1 cellular context compared by ENCODE assay signal in the genomic region with DNA sequence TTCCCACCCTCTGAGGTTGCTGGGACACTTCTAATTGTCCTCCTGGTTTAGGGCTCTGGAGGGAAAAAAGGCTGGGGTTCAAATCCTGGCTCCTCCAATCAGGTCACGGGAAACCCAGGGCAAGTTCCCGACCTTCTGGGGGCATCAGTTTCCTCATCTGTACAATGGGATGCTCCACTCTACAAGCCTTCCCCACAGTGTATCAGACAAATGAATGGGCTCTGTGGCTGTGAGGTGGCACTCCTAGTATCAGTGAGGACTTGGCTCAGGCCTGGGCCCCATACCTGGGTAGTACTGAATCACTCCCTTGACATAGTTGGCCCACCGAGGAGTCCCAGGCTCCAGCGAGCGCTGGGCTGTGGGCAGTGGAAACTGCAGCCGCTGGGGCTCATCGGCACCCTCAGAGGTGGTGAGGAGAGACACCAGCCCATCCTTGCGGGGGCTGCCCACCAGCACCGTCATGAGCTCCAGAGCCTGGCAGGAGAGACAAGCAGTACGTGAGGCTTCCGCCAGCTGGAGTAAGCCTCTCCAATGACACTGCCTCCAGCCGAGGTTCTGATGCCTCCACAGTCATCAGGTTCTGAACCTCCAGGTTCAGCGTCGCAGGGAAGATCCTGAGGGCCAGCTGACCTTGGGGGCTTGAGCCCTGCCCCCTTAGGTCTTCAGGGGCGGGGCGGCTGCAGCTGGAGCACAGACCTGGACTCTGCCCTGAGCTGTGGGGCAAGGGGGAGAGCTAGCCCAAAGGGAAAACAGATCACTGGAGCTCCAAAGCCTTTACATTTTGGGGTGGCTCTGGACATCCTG.
A peak's percentile ranks its signal among the peaks of the same experiment; 100 is the strongest.
TF ChIP-seq lines count a peak whose summit lies in the region.

No MANE protein-coding gene starts in this region.

TF ChIP-seq in HepG2, 621 proteins besides CTCF, POLR2A, EP300 and RAD21 (continued from another document and continues in another):
- TF ChIP-seq SOX6 (IDR thresholded peaks at IDR 0.05) (no peak), SOX6 (CRISPR knock-in tag; IDR thresholded peaks at IDR 0.05) (peak; percentile 44; the same call in 1 of the 2 replicates), SAFB2 (CRISPR knock-in tag; IDR thresholded peaks at IDR 0.05; ENCODE audit: borderline replicate concordance, low read depth) (no peak), HNRNPL (IDR thresholded peaks at IDR 0.05; ENCODE audit: low read depth, low read length) (peak; percentile 81), ARID5B (CRISPR knock-in tag; IDR thresholded peaks at IDR 0.05) (peak; percentile 82), MXD3 (CRISPR knock-in tag; IDR thresholded peaks at IDR 0.05) (0 out of 2 replicates have a peak, but pooled peaks have one; percentile 27), RELA (CRISPR knock-in tag; IDR thresholded peaks at IDR 0.05) (0 out of 2 replicates have a peak, but pooled peaks have one; percentile 32), ZKSCAN5 (CRISPR knock-in tag; IDR thresholded peaks at IDR 0.05) (no peak), SALL1 (CRISPR knock-in tag; IDR thresholded peaks at IDR 0.05) (peak; percentile 89; the same call in 1 of the 2 replicates), ZNF264 (CRISPR knock-in tag; IDR thresholded peaks at IDR 0.05) (peak; percentile 91; the same call in 1 of the 2 replicates), RFXANK (CRISPR knock-in tag; IDR thresholded peaks at IDR 0.05) (0 out of 2 replicates have a peak, but pooled peaks have one; percentile 56), ZNF841 (CRISPR knock-in tag; IDR thresholded peaks at IDR 0.05; ENCODE audit: borderline replicate concordance) (no peak), ZNF563 (CRISPR knock-in tag; IDR thresholded peaks at IDR 0.05) (0 out of 2 replicates have a peak, but pooled peaks have one; percentile 11), PCBP2 (optimal IDR thresholded peaks at IDR 0.05; ENCODE audit: low read depth, low read length, poor library complexity, severe bottlenecking) (no peak), SMAD9 (CRISPR knock-in tag; IDR thresholded peaks at IDR 0.05) (no peak), HNRNPLL (IDR thresholded peaks at IDR 0.05; ENCODE audit: low read depth, low read length, poor library complexity, severe bottlenecking) (no peak), ZNF678 (CRISPR knock-in tag; IDR thresholded peaks at IDR 0.05) (peak; percentile 81; the same call in 1 of the 2 replicates), E2F1 (CRISPR knock-in tag; IDR thresholded peaks at IDR 0.05) (0 out of 2 replicates have a peak, but pooled peaks have one; percentile 10), MEF2D (CRISPR knock-in tag; IDR thresholded peaks at IDR 0.05) (no peak), LCORL (IDR thresholded peaks at IDR 0.05) (no peak), LCORL (CRISPR knock-in tag; IDR thresholded peaks at IDR 0.05) (peak; percentile 92), ZNF788 (CRISPR knock-in tag; IDR thresholded peaks at IDR 0.05; ENCODE audit: borderline replicate concordance) (peak; percentile 84; the same call in 1 of the 2 replicates), MTA1 (CRISPR knock-in tag; IDR thresholded peaks at IDR 0.05; ENCODE audit: borderline replicate concordance) (peak; percentile 86), GATAD2A (CRISPR knock-in tag; IDR thresholded peaks at IDR 0.05) (peak; percentile 87), PHF21A (CRISPR knock-in tag; IDR thresholded peaks at IDR 0.05) (0 out of 2 replicates have a peak, but pooled peaks have one; percentile 32), ZNF143 (CRISPR knock-in tag; IDR thresholded peaks at IDR 0.05) (no peak), PITX1 (CRISPR knock-in tag; IDR thresholded peaks at IDR 0.05) (peak; percentile 71), ARNTL (CRISPR knock-in tag; IDR thresholded peaks at IDR 0.05) (0 out of 2 replicates have a peak, but pooled peaks have one; percentile 35), ZFP90 (CRISPR knock-in tag; IDR thresholded peaks at IDR 0.05; ENCODE audit: borderline replicate concordance) (no peak), ZNF207 (IDR thresholded peaks at IDR 0.05; ENCODE audit: borderline replicate concordance) (no peak), ZBTB2 (CRISPR knock-in tag; IDR thresholded peaks at IDR 0.05; ENCODE audit: low read depth) (no peak), ZNF567 (CRISPR knock-in tag; IDR thresholded peaks at IDR 0.05; ENCODE audit: borderline replicate concordance) (no peak; the same call in 1 of the 2 replicates), ZNF543 (CRISPR knock-in tag; IDR thresholded peaks at IDR 0.05) (peak; percentile 33; the same call in 1 of the 2 replicates), ZNF451 (CRISPR knock-in tag; IDR thresholded peaks at IDR 0.05) (0 out of 2 replicates have a peak, but pooled peaks have one; percentile 32), TFAP4 (IDR thresholded peaks at IDR 0.05; ENCODE audit: borderline replicate concordance, low read depth) (peak; percentile 98), SIX4 (CRISPR knock-in tag; IDR thresholded peaks at IDR 0.05) (peak; percentile 8; the same call in 1 of the 2 replicates), RFXAP (CRISPR knock-in tag; IDR thresholded peaks at IDR 0.05; ENCODE audit: borderline replicate concordance) (peak; percentile 72; the same call in 1 of the 2 replicates), RARA (CRISPR knock-in tag; IDR thresholded peaks at IDR 0.05) (peak; percentile 73), MTF1 (CRISPR knock-in tag; IDR thresholded peaks at IDR 0.05) (no peak), ZC3H4 (CRISPR knock-in tag; IDR thresholded peaks at IDR 0.05; ENCODE audit: borderline replicate concordance) (0 out of 2 replicates have a peak, but pooled peaks have one; percentile 40), ZNF609 (CRISPR knock-in tag; IDR thresholded peaks at IDR 0.05; ENCODE audit: borderline replicate concordance) (peak; percentile 37; the same call in 1 of the 2 replicates), ZNF780A (CRISPR knock-in tag; IDR thresholded peaks at IDR 0.05) (no peak), ZNF263 (CRISPR knock-in tag; IDR thresholded peaks at IDR 0.05) (peak; percentile 81; the same call in 1 of the 2 replicates)
- TF ChIP-seq, protein P1, sequence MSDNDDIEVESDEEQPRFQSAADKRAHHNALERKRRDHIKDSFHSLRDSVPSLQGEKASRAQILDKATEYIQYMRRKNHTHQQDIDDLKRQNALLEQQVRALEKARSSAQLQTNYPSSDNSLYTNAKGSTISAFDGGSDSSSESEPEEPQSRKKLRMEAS (IDR thresholded peaks at IDR 0.05): peak; percentile 50; the same call in 1 of the 2 replicates
- TF ChIP-seq, protein P2, sequence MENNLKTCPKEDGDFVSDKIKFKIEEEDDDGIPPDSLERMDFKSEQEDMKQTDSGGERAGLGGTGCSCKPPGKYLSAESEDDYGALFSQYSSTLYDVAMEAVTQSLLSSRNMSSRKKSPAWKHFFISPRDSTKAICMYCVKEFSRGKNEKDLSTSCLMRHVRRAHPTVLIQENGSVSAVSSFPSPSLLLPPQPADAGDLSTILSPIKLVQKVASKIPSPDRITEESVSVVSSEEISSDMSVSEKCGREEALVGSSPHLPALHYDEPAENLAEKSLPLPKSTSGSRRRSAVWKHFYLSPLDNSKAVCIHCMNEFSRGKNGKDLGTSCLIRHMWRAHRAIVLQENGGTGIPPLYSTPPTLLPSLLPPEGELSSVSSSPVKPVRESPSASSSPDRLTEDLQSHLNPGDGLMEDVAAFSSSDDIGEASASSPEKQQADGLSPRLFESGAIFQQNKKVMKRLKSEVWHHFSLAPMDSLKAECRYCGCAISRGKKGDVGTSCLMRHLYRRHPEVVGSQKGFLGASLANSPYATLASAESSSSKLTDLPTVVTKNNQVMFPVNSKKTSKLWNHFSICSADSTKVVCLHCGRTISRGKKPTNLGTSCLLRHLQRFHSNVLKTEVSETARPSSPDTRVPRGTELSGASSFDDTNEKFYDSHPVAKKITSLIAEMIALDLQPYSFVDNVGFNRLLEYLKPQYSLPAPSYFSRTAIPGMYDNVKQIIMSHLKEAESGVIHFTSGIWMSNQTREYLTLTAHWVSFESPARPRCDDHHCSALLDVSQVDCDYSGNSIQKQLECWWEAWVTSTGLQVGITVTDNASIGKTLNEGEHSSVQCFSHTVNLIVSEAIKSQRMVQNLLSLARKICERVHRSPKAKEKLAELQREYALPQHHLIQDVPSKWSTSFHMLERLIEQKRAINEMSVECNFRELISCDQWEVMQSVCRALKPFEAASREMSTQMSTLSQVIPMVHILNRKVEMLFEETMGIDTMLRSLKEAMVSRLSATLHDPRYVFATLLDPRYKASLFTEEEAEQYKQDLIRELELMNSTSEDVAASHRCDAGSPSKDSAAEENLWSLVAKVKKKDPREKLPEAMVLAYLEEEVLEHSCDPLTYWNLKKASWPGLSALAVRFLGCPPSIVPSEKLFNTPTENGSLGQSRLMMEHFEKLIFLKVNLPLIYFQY (CRISPR knock-in tag; IDR thresholded peaks at IDR 0.05; ENCODE audit: borderline replicate concordance): peak; percentile 87
